Comparison of ENCODE assay signal across 1 cellular context in the genomic region with DNA sequence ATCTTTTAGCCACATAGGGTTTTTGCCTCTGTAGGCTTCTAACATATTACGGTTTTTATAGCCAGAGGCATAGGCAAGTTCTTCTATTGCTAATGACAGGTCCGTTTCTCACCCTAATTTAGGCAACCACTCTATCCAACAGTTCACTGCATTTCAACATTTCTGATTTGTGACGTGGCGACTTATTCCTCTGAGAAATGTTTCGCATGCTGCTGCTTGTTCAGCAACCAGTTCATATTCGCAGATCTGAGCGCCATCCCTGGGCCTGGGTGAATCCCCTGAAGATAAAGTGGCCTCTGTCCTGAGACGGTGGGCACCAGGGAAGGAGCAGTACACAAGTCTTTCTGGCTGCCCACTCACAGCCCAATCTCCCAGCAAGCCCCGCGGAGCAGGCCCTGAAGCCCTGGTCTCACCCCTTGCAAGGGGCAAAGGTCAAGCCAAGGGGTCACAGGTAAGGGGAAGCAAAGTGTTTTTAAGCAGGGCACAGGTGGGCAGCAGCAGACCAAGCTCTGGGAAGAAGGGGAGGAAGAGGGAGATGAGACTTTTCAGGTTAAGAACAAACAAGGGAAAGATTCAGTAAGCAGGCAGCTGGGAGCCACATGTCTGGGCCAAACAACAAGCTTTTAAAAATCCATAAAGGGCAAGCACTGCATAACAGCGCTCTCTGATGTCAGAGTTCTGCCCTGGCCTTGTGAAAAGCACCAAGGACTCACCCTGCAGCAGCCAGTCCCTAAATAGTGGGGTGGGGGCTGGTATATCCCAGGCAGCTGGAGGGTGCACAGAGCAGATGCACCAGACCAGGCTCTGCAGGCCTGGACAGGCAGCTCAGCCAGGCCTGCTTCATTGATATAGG.
TF ChIP-seq lines count a peak whose summit lies in the region.

No MANE protein-coding gene starts in this region.

TF ChIP-seq in HepG2, 621 proteins besides CTCF, POLR2A, EP300 and RAD21 (continued from another document and continues in another):
- TF ChIP-seq, protein P1, sequence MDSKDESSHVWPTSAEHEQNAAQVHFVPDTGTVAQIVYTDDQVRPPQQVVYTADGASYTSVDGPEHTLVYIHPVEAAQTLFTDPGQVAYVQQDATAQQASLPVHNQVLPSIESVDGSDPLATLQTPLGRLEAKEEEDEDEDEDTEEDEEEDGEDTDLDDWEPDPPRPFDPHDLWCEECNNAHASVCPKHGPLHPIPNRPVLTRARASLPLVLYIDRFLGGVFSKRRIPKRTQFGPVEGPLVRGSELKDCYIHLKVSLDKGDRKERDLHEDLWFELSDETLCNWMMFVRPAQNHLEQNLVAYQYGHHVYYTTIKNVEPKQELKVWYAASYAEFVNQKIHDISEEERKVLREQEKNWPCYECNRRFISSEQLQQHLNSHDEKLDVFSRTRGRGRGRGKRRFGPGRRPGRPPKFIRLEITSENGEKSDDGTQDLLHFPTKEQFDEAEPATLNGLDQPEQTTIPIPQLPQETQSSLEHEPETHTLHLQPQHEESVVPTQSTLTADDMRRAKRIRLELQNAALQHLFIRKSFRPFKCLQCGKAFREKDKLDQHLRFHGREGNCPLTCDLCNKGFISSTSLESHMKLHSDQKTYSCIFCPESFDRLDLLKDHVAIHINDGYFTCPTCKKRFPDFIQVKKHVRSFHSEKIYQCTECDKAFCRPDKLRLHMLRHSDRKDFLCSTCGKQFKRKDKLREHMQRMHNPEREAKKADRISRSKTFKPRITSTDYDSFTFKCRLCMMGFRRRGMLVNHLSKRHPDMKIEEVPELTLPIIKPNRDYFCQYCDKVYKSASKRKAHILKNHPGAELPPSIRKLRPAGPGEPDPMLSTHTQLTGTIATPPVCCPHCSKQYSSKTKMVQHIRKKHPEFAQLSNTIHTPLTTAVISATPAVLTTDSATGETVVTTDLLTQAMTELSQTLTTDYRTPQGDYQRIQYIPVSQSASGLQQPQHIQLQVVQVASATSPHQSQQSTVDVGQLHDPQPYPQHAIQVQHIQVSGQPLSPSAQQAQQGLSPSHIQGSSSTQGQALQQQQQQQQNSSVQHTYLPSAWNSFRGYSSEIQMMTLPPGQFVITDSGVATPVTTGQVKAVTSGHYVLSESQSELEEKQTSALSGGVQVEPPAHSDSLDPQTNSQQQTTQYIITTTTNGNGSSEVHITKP (CRISPR knock-in tag; IDR thresholded peaks at IDR 0.05; ENCODE audit: low read depth), result no peak
- no peak for TF ChIP-seq ZNF331 (CRISPR knock-in tag; IDR thresholded peaks at IDR 0.05)
- TF ChIP-seq ESRRA (CRISPR knock-in tag; IDR thresholded peaks at IDR 0.05; ENCODE audit: low read depth), result no peak
- TF ChIP-seq SALL1 (CRISPR knock-in tag; IDR thresholded peaks at IDR 0.05), result 0 out of 2 replicates have a peak, but pooled peaks have one; percentile 29
- no peak for TF ChIP-seq ZNF501 (CRISPR knock-in tag; IDR thresholded peaks at IDR 0.05)
- no peak for TF ChIP-seq ZSCAN20 (CRISPR knock-in tag; IDR thresholded peaks at IDR 0.05; ENCODE audit: borderline replicate concordance)
- TF ChIP-seq ZNF343 (CRISPR knock-in tag; IDR thresholded peaks at IDR 0.05), result no peak
- TF ChIP-seq ZNF639 (CRISPR knock-in tag; conservative IDR thresholded peaks at IDR 0.05), result no peak
- TF ChIP-seq ZNF776 (CRISPR knock-in tag; IDR thresholded peaks at IDR 0.05), result no peak
- TF ChIP-seq, protein P2, sequence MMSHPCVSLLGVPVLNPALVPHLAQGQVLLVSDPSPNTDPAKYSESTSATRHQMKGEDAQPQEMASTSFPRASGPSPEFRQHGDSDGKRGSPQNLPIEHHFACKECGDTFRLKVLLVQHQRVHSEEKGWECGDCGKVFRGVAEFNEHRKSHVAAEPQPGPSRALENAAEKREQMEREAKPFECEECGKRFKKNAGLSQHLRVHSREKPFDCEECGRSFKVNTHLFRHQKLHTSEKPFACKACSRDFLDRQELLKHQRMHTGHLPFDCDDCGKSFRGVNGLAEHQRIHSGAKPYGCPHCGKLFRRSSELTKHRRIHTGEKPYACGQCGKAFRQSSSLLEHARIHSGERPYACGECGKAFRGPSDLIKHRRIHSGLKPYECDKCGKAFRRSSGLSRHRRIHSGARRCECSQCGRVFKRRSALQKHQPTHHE (CRISPR knock-in tag; IDR thresholded peaks at IDR 0.05; ENCODE audit: borderline replicate concordance), result no peak
- TF ChIP-seq RARG (CRISPR knock-in tag; IDR thresholded peaks at IDR 0.05; ENCODE audit: low read depth), result no peak
- TF ChIP-seq AKAP8 (CRISPR knock-in tag; IDR thresholded peaks at IDR 0.05), result no peak
- no peak for TF ChIP-seq IKZF1 (IDR thresholded peaks at IDR 0.05)
- no peak for TF ChIP-seq NCOA1 (CRISPR knock-in tag; IDR thresholded peaks at IDR 0.05)
- no peak for TF ChIP-seq LCORL (IDR thresholded peaks at IDR 0.05)
- TF ChIP-seq LCORL (CRISPR knock-in tag; IDR thresholded peaks at IDR 0.05), result peak; percentile 53; the same call in 1 of the 2 replicates
- TF ChIP-seq NR2C2 (CRISPR knock-in tag; IDR thresholded peaks at IDR 0.05; ENCODE audit: borderline replicate concordance), result peak; percentile 46; the same call in 1 of the 2 replicates
- TF ChIP-seq NFRKB (IDR thresholded peaks at IDR 0.05), result no peak
- no peak for TF ChIP-seq ZSCAN29 (CRISPR knock-in tag; conservative IDR thresholded peaks at IDR 0.05)
- TF ChIP-seq ZBTB42 (CRISPR knock-in tag; IDR thresholded peaks at IDR 0.05), result no peak
- no peak for TF ChIP-seq ZNF589 (CRISPR knock-in tag; conservative IDR thresholded peaks at IDR 0.05)
- no peak for TF ChIP-seq GATA4 (IDR thresholded peaks at IDR 0.05; ENCODE audit: borderline replicate concordance, low read depth)
- TF ChIP-seq FUBP1 (CRISPR knock-in tag; IDR thresholded peaks at IDR 0.05; ENCODE audit: borderline replicate concordance), result no peak
- TF ChIP-seq, protein P3, sequence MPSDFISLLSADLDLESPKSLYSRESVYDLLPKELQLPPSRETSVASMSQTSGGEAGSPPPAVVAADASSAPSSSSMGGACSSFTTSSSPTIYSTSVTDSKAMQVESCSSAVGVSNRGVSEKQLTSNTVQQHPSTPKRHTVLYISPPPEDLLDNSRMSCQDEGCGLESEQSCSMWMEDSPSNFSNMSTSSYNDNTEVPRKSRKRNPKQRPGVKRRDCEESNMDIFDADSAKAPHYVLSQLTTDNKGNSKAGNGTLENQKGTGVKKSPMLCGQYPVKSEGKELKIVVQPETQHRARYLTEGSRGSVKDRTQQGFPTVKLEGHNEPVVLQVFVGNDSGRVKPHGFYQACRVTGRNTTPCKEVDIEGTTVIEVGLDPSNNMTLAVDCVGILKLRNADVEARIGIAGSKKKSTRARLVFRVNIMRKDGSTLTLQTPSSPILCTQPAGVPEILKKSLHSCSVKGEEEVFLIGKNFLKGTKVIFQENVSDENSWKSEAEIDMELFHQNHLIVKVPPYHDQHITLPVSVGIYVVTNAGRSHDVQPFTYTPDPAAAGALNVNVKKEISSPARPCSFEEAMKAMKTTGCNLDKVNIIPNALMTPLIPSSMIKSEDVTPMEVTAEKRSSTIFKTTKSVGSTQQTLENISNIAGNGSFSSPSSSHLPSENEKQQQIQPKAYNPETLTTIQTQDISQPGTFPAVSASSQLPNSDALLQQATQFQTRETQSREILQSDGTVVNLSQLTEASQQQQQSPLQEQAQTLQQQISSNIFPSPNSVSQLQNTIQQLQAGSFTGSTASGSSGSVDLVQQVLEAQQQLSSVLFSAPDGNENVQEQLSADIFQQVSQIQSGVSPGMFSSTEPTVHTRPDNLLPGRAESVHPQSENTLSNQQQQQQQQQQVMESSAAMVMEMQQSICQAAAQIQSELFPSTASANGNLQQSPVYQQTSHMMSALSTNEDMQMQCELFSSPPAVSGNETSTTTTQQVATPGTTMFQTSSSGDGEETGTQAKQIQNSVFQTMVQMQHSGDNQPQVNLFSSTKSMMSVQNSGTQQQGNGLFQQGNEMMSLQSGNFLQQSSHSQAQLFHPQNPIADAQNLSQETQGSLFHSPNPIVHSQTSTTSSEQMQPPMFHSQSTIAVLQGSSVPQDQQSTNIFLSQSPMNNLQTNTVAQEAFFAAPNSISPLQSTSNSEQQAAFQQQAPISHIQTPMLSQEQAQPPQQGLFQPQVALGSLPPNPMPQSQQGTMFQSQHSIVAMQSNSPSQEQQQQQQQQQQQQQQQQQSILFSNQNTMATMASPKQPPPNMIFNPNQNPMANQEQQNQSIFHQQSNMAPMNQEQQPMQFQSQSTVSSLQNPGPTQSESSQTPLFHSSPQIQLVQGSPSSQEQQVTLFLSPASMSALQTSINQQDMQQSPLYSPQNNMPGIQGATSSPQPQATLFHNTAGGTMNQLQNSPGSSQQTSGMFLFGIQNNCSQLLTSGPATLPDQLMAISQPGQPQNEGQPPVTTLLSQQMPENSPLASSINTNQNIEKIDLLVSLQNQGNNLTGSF (CRISPR knock-in tag; IDR thresholded peaks at IDR 0.05), result no peak
- TF ChIP-seq ZNF839 (CRISPR knock-in tag; IDR thresholded peaks at IDR 0.05; ENCODE audit: borderline replicate concordance), result peak; percentile 68; the same call in 1 of the 2 replicates
- TF ChIP-seq ZNF562 (CRISPR knock-in tag; IDR thresholded peaks at IDR 0.05; ENCODE audit: borderline replicate concordance), result no peak
- TF ChIP-seq ZNF432 (CRISPR knock-in tag; IDR thresholded peaks at IDR 0.05; ENCODE audit: borderline replicate concordance), result no peak
- no peak for TF ChIP-seq ZNF550 (CRISPR knock-in tag; IDR thresholded peaks at IDR 0.05; ENCODE audit: borderline replicate concordance)
- peak; percentile 67; the same call in 1 of the 2 replicates for TF ChIP-seq ZNF598 (CRISPR knock-in tag; IDR thresholded peaks at IDR 0.05; ENCODE audit: borderline replicate concordance)
- TF ChIP-seq ZNF549 (CRISPR knock-in tag; IDR thresholded peaks at IDR 0.05), result no peak
- no peak for TF ChIP-seq HMGXB3 (CRISPR knock-in tag; IDR thresholded peaks at IDR 0.05; ENCODE audit: borderline replicate concordance)
- TF ChIP-seq RFX3 (CRISPR knock-in tag; IDR thresholded peaks at IDR 0.05), result no peak
- no peak for TF ChIP-seq PHF21A (CRISPR knock-in tag; IDR thresholded peaks at IDR 0.05)
- TF ChIP-seq ZNF143 (CRISPR knock-in tag; IDR thresholded peaks at IDR 0.05), result peak; percentile 61; the same call in 1 of the 2 replicates
- no peak for TF ChIP-seq ZNF580 (CRISPR knock-in tag; IDR thresholded peaks at IDR 0.05; ENCODE audit: borderline replicate concordance, low read depth)
